ENCODE assay signal across 8 cellular contexts in the genomic region with DNA sequence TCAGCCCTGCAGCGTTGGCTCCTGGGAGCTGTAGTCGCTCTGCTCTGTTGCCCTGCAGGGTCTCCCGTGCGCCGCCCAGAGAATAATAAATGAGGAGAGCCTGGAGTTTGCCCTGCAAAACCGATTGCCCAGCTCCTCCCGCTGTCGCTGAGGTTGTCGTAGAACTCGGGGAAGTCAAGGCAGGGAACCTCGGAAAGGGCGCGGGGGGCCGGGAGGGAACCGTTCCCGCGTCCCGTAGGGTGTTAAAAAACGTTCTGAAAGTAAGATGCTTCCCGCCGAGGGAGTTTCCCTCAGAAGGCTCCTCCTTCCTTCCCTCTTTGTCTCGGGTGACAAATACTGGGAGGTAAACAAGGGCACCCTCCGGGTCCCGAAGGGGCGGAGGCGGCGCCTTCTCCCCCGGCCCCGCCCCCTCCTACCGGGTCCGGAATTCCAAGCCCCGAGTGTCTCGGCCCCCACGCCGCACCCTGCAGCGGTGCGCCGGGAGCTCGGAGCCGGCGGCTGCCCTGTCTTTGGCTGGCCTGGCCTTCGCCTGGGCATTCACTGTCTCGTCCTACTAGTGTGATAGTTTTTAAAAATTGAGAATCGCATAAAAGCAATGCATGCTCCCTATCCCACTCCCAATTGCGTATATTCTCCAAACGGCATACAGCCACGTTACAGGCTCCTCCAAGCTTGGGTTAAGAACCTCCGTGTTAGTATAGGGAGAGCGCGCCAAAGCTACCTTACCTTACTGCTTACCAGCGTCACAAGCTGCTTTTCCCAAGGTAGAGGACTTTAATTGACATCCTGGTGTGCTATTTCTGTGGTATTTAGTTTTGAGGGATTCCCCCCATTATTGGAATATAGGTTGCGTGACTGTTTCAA. TPM values are rescaled to one million over a fixed set of nuclear protein-coding genes. Genes with fewer than 3 reads are reported as not detected.
DNase-seq lines count a peak whose midpoint lies in the region; ATAC-seq and TF ChIP-seq lines count a peak whose summit lies in the region.

No MANE protein-coding gene starts in this region.

- peak in 1 of 2 donors; percentile 40 for TF ChIP-seq POLR2A in thyroid gland (IDR thresholded peaks at IDR 0.05)

- H3K27me3 ChIP-seq in muscle layer of colon (ENCODE audit: control insufficient read depth in 1 of 2, insufficient read depth in 2 of 2, low read length in 2 of 2) = no peaks in the 10 kb centered on the region
- no peaks in the 10 kb centered on the region for H3K27me3 ChIP-seq in thyroid gland

- peaks cover 24% of the 10 kb centered on the region for H3K4me1 ChIP-seq in muscle layer of colon (ENCODE audit: insufficient read depth, low read length)
- peaks cover 4 to 18% of the 10 kb centered on the region in 2 donors for H3K4me1 ChIP-seq in thyroid gland

- H3K4me3 ChIP-seq in muscle layer of colon (ENCODE audit: low read depth in 1 of 2, low read length in 2 of 2) (peak overlapping the region; percentile 52 to 88), thyroid gland (replicated peaks in 1 of 3) (peak overlapping the region; percentile 52 to 73 (median 63))

- no peak for TF ChIP-seq CTCF in thyroid gland (IDR thresholded peaks at IDR 0.05)

- H3K9me3 ChIP-seq in muscle layer of colon (ENCODE audit: low read length) (no peaks in the 10 kb centered on the region), thyroid gland (no peaks in the 10 kb centered on the region)

- H3K27ac ChIP-seq in muscle layer of colon (ENCODE audit: low read depth, low read length) (peak overlapping the region; percentile 77), thyroid gland (peak overlapping the region; percentile 47 to 66 (median 52))

- H3K36me3 ChIP-seq in muscle layer of colon (ENCODE audit: insufficient read depth, low read length) = peaks cover 20% of the 10 kb centered on the region
- peaks cover 0 to 10% of the 10 kb centered on the region in 2 donors for H3K36me3 ChIP-seq in thyroid gland

- ATAC-seq in GM19452 (IDR thresholded peaks at IDR 0.05; ENCODE audit: unreplicated experiment) = peak; percentile 33
- ATAC-seq in HG03520 (IDR thresholded peaks at IDR 0.05; ENCODE audit: unreplicated experiment) = peak; percentile 12
- peak; percentile 60 for ATAC-seq in esophagus mucosa

- 2 to 4% methylated on average over 28 to 39 of the region's 52 CpGs for WGBS in thyroid gland, 2 donors

- DNase-seq in DMS153 (lab: John Stamatoyannopoulos, UW) = peak; percentile 85
- DNase-seq in NCI-H510A (lab: John Stamatoyannopoulos, UW) = peak; percentile 60
- peak; percentile 67 to 72 for DNase-seq in activated CD4-positive, alpha-beta T cell treated with anti-CD3 and anti-CD28 coated beads, Interleukin-2, amount 50 U/mL, for 48 hours
- DNase-seq in thyroid gland = peak; percentile 66 to 69

- no peak overlapping the region for H3K9ac ChIP-seq in muscle layer of colon (ENCODE audit: low read length)

- intact Hi-C loops in thyroid gland (cut with DNase I) = no loop called here

RNA-seq across cellular contexts. Expression of a gene that starts 1.0 kb away (rescaled TPM):
- total RNA-seq in esophagus mucosa (85.0 TPM), thyroid gland (10 to 100 TPM; 13.3 to 47.8 (median 30.7) TPM)

RNA-seq across cellular contexts. Expression of a gene that starts 35.6 kb away (rescaled TPM):
- total RNA-seq in esophagus mucosa (5.1 TPM), thyroid gland (10 to 100 TPM; 22.2 to 47.9 (median 29.8) TPM)

Comparison
In these comparisons a context has a peak if more than half of its experiments do, and no peak if none do; other contexts are left out.
1. Peak in every context shown above with its lines: DNase-seq, ATAC-seq, H3K4me3 ChIP-seq and H3K27ac ChIP-seq.